Comparison of ENCODE assay signal across 9 cellular contexts in genomic region chr12:124734224-124734788, GRCh38.
DNase-seq lines count a peak whose midpoint lies in the region; ATAC-seq lines count a peak whose summit lies in the region.
"Had no signal": no experiment of that assay in that cellular context is flagged by ENCODE, and none has a peak within 500 bp of the region (broad histone marks: within the 10 kb centered on the region; RNA-seq: fewer than 3 reads in every experiment).

No MANE protein-coding gene starts in this region.

- H3K4me1 ChIP-seq in ectodermal cell (ENCODE audit: control insufficient read depth, insufficient read depth, low read length) = peaks cover 4% of the 10 kb centered on the region
- peaks cover 18 to 21% of the 10 kb centered on the region in 2 donors for H3K4me1 ChIP-seq in neuronal stem cell (ENCODE audit: control insufficient read depth in 2 of 2, insufficient read depth in 1 of 2, low read depth in 1 of 2, low read length in 2 of 2)

- no peak overlapping the region for H4K91ac ChIP-seq in neuronal stem cell (ENCODE audit: low read depth, low read length, poor library complexity)

- 26 to 27% methylated on average over 22 of the region's 22 CpGs for WGBS in ectodermal cell, 2 experiments
- WGBS in neuronal stem cell (ENCODE audit: extremely low coverage in 2 of 2, insufficient read length in 2 of 2, insufficient replicate concordance in 1 of 2), 2 donors = no CpG with 5 or more reads among the region's 22 CpGs

- no peak overlapping the region for H2AK5ac ChIP-seq in neuronal stem cell (ENCODE audit: low read depth, low read length)

- H2BK15ac ChIP-seq in neuronal stem cell (ENCODE audit: low read length) = peak overlapping the region; percentile 33

- no peak overlapping the region for H4K8ac ChIP-seq in neuronal stem cell (ENCODE audit: low read depth, low read length)

- H3K27me3 ChIP-seq in ectodermal cell (ENCODE audit: control insufficient read depth, insufficient read depth, low read length, poor library complexity, severe bottlenecking) (peaks cover 5% of the 10 kb centered on the region), neuronal stem cell (ENCODE audit: control insufficient read depth in 3 of 3, insufficient read depth in 3 of 3, low read depth in 1 of 3, low read length in 3 of 3) (peaks cover 0 to 11% (median 1%) of the 10 kb centered on the region in 3 experiments)

- H3K4me3 ChIP-seq in ectodermal cell (ENCODE audit: insufficient read depth, low read depth, low read length) (no peak overlapping the region), neuronal stem cell (ENCODE audit: low read length in 2 of 2) (no peak overlapping the region)
- H3K4me3 ChIP-seq: skin epidermis had no signal

- no peak overlapping the region for H3K4me2 ChIP-seq in neuronal stem cell (ENCODE audit: insufficient read depth, low read length, poor library complexity, severe bottlenecking)

- peak overlapping the region; percentile 73 for H3K18ac ChIP-seq in neuronal stem cell (ENCODE audit: low read length)

- DNase-seq in H4 (ENCODE audit: low spot score) (peak; percentile 58), NCI-H82 treated with DMSO at 0.1 percent for 48 hours (lab: John Stamatoyannopoulos, UW; ENCODE audit: unreplicated experiment) (peak; percentile 83), neuronal stem cell (ENCODE audit: low spot score) (peak; percentile 80), cortex of kidney (lab: John Stamatoyannopoulos, UW) (no peak), kidney glomerular epithelial cell (lab: John Stamatoyannopoulos, UW) (no peak), mesenteric fat pad (ENCODE audit: low spot score) (no peak)

- H3K9ac ChIP-seq in neuronal stem cell (ENCODE audit: low read depth, low read length, poor library complexity) = no peak overlapping the region

- H3K14ac ChIP-seq in neuronal stem cell (ENCODE audit: low read length) = no peak overlapping the region

- no peak overlapping the region for H2BK12ac ChIP-seq in neuronal stem cell (ENCODE audit: low read length)

- no peak for ATAC-seq in activated CD4-positive, CD25-positive, alpha-beta regulatory T cell treated with anti-CD3 and anti-CD28 coated beads, Interleukin-2, amount 50 U/mL, for 24 hours

- H3K4ac ChIP-seq in neuronal stem cell (ENCODE audit: low read length) = no peak overlapping the region

- no peaks in the 10 kb centered on the region for H3K36me3 ChIP-seq in ectodermal cell (ENCODE audit: control insufficient read depth, insufficient read depth, low read length)
- no peaks in the 10 kb centered on the region for H3K36me3 ChIP-seq in neuronal stem cell (replicated peaks in 1 of 2; ENCODE audit: control insufficient read depth in 2 of 2, insufficient read depth in 2 of 2, low read length in 2 of 2)

- peak overlapping the region; percentile 76 for H2AFZ ChIP-seq in neuronal stem cell (ENCODE audit: low read length)

- H3K23ac ChIP-seq in neuronal stem cell (ENCODE audit: low read depth, low read length, poor library complexity) = no peak overlapping the region

- H3K27ac ChIP-seq in ectodermal cell (ENCODE audit: insufficient read depth, low read depth, low read length, poor library complexity, severe bottlenecking) (peak overlapping the region; percentile 64), neuronal stem cell (replicated peaks; ENCODE audit: low read length) (peak overlapping the region; percentile 64)

- H2BK120ac ChIP-seq in neuronal stem cell (ENCODE audit: low read depth, low read length) = no peak overlapping the region

- H3K79me1 ChIP-seq in neuronal stem cell (ENCODE audit: low read depth, low read length) = no peaks in the 10 kb centered on the region

- H3K9me3 ChIP-seq in ectodermal cell (ENCODE audit: control insufficient read depth, low read length) = no peaks in the 10 kb centered on the region
- peaks cover under 1 to 2% of the 10 kb centered on the region in 2 donors for H3K9me3 ChIP-seq in neuronal stem cell (replicated peaks in 1 of 2; ENCODE audit: control insufficient read depth in 2 of 2, insufficient read depth in 1 of 2, low read depth in 1 of 2, low read length in 2 of 2)

- H2BK5ac ChIP-seq in neuronal stem cell (ENCODE audit: low read length) = no peak overlapping the region

Comparison
In these comparisons a context has a peak if more than half of its experiments do, and no peak if none do; other contexts are left out.
1. DNase-seq: peak in H4 (single experiment), NCI-H82 treated with DMSO at 0.1 percent for 48 hours (single experiment) and neuronal stem cell (single experiment); none in cortex of kidney (single experiment), kidney glomerular epithelial cell (single experiment) and mesenteric fat pad (single experiment).